Comparison of ENCODE assay signal across 8 cellular contexts in the genomic region with DNA sequence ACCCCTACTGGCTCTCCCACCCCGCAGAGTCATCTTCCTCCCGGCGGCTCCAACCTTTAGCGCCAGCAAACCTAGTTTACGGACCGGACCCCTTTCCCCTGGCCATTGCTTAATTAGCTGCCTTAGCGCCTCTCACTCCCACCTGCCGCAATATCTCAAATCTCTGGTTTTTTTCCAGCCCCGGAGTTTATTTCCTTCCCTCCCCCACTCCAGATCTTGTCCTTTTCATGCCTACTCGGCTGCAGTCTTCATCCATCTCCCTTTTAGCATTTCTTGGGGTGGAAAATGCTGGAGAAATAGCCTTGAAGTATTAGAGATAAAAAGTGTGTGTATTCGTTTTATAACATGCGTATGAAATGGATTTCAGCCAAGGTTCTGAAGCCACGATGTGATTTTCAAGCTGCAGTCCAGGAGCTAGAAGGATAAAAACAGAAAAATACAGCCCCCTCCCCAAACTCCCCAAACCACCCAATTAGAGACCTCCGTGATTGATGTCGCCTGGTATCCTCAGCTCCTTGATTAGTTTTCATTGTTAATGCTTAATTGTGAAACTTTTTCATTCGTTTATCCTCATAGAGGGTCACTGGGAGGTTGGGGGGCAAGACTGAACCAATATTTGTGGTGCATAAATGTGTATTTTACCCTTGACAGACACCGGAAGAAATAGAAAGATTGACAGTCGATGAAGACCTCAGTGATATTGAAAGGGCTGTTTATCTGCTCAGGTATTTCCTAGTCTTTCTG. TPM values are rescaled to one million over a fixed set of nuclear protein-coding genes. Genes with fewer than 3 reads are reported as not detected.
A peak's percentile ranks its signal among the peaks of the same experiment; 100 is the strongest.
DNase-seq lines count a peak whose midpoint lies in the region; ATAC-seq and TF ChIP-seq lines count a peak whose summit lies in the region.

No MANE protein-coding gene starts in this region.

- no peaks in the 10 kb centered on the region for H3K36me3 ChIP-seq in HUES48 (ENCODE audit: control insufficient read depth, insufficient read depth, low read length)
- no peaks in the 10 kb centered on the region for H3K36me3 ChIP-seq in naive thymus-derived CD4-positive, alpha-beta T cell (ENCODE audit: control insufficient read depth in 2 of 3, insufficient read depth in 3 of 3, low read length in 3 of 3)

- intact Hi-C loops in naive thymus-derived CD4-positive, alpha-beta T cell (cut with micrococcal nuclease), result loop anchor here (1.0 to 5.0 kb wide), 4 partner anchors 17 to 843 kb away; a partner anchor contains a TSS

- no peak overlapping the region for H3K9ac ChIP-seq in HUES48 (ENCODE audit: low read depth, low read length)

- H3K27me3 ChIP-seq in HUES48 (ENCODE audit: control insufficient read depth, insufficient read depth, low read length), result peaks cover 33% of the 10 kb centered on the region
- no peaks in the 10 kb centered on the region for H3K27me3 ChIP-seq in naive thymus-derived CD4-positive, alpha-beta T cell (ENCODE audit: control insufficient read depth in 2 of 2, insufficient read depth in 2 of 2, low read length in 2 of 2)

- peak overlapping the region; percentile 79 for H3K4me3 Mint-ChIP-seq in central memory CD8-positive, alpha-beta T cell
- peak overlapping the region; percentile 70 to 94 (median 84) for H3K4me3 Mint-ChIP-seq in naive thymus-derived CD4-positive, alpha-beta T cell

- H3K27me3 Mint-ChIP-seq in central memory CD8-positive, alpha-beta T cell, result peaks cover 20% of the 10 kb centered on the region
- H3K27me3 Mint-ChIP-seq in naive thymus-derived CD4-positive, alpha-beta T cell, result peaks cover 0 to 57% (median 5%) of the 10 kb centered on the region in 5 donors

- H3K27ac ChIP-seq in HUES48 (ENCODE audit: low read depth, low read length), result no peak overlapping the region
- H3K27ac ChIP-seq in naive thymus-derived CD4-positive, alpha-beta T cell (ENCODE audit: low read depth, low read length), result peak overlapping the region; percentile 42

- H3K4me1 Mint-ChIP-seq in central memory CD8-positive, alpha-beta T cell, result peaks cover 17% of the 10 kb centered on the region
- H3K4me1 Mint-ChIP-seq in naive thymus-derived CD4-positive, alpha-beta T cell, result peaks cover 20 to 34% (median 26%) of the 10 kb centered on the region in 7 donors

- CTCF ChIA-PET in naive thymus-derived CD4-positive, alpha-beta T cell (lab: Charles Lee), result interaction anchor here (0.6 to 1.6 kb wide), 5 partner anchors 15 to 142 kb away, joined by 3 to 6 read pairs (median 4); no protein-coding TSS in a partner anchor

- no peak for DNase-seq in AG09309 (ENCODE audit: low read depth)
- no peak for DNase-seq in central memory CD8-positive, alpha-beta T cell (ENCODE audit: low spot score in 2 of 2)
- DNase-seq in naive thymus-derived CD4-positive, alpha-beta T cell, result no peak
- no peak for DNase-seq in activated CD8-positive, alpha-beta memory T cell treated with anti-CD3 and anti-CD28 coated beads for 24 hours
- DNase-seq in stimulated activated CD4-positive, alpha-beta T cell treated with anti-CD3 and anti-CD28 coated beads, Interleukin-2, amount 100 ng/mL, for 24 hours, result no peak

- H3K36me3 Mint-ChIP-seq in central memory CD8-positive, alpha-beta T cell (ENCODE audit: insufficient read depth), result peaks cover 3% of the 10 kb centered on the region
- no peaks in the 10 kb centered on the region for H3K36me3 Mint-ChIP-seq in naive thymus-derived CD4-positive, alpha-beta T cell

- ATAC-seq in central memory CD8-positive, alpha-beta T cell (replicated peaks; ENCODE audit: extremely low read depth, poor library complexity, severe bottlenecking), result no peak
- no peak for ATAC-seq in naive thymus-derived CD4-positive, alpha-beta T cell
- ATAC-seq in HG03571 (IDR thresholded peaks at IDR 0.05; ENCODE audit: unreplicated experiment) (no peak), HG03565 (IDR thresholded peaks at IDR 0.05; ENCODE audit: unreplicated experiment) (no peak)

- POLR2A ChIA-PET in naive thymus-derived CD4-positive, alpha-beta T cell (lab: Charles Lee), result interaction anchor here (0.8 to 3.1 kb wide), 8 partner anchors 13 to 991 kb away, joined by 3 to 16 read pairs (median 4); a partner anchor contains a TSS

- peaks cover 31% of the 10 kb centered on the region for H3K4me1 ChIP-seq in HUES48 (ENCODE audit: control insufficient read depth, insufficient read depth, low read length)
- H3K4me1 ChIP-seq in naive thymus-derived CD4-positive, alpha-beta T cell (ENCODE audit: control insufficient read depth in 2 of 2, insufficient read depth in 2 of 2, low read length in 2 of 2), result peaks cover 0 to 16% of the 10 kb centered on the region in 2 donors

- no peaks in the 10 kb centered on the region for H3K9me3 ChIP-seq in HUES48 (ENCODE audit: control insufficient read depth, insufficient read depth, low read length)
- no peaks in the 10 kb centered on the region for H3K9me3 ChIP-seq in naive thymus-derived CD4-positive, alpha-beta T cell (ENCODE audit: control insufficient read depth in 2 of 3, low read length in 3 of 3)

- no peaks in the 10 kb centered on the region for H3K9me3 Mint-ChIP-seq in central memory CD8-positive, alpha-beta T cell
- no peaks in the 10 kb centered on the region for H3K9me3 Mint-ChIP-seq in naive thymus-derived CD4-positive, alpha-beta T cell

- H3K4me3 ChIP-seq in AG09309 (ENCODE audit: control insufficient read depth, low read depth, low read length), result peak overlapping the region; percentile 65
- peak overlapping the region; percentile 74 for H3K4me3 ChIP-seq in HUES48 (ENCODE audit: low read depth, low read length)
- H3K4me3 ChIP-seq in naive thymus-derived CD4-positive, alpha-beta T cell (ENCODE audit: low read length), result peak overlapping the region; percentile 23

- no peak for TF ChIP-seq CTCF in AG09309 (IDR thresholded peaks at IDR 0.05; ENCODE audit: control insufficient read depth, insufficient read depth, low read depth, low read length, missing control alignments)

- H3K27ac Mint-ChIP-seq in central memory CD8-positive, alpha-beta T cell (ENCODE audit: low read depth), result peak overlapping the region; percentile 87
- H3K27ac Mint-ChIP-seq in naive thymus-derived CD4-positive, alpha-beta T cell, result peak overlapping the region in 8 of 9 donors; percentile 44 to 86 (median 76)

RNA-seq across cellular contexts. Expression of a gene that starts 1.5 kb away (rescaled TPM):
- 1 to 10 TPM in 4 of 5 experiments, under 1 TPM in 1; 0.44 to 2.4 (median 1.7) TPM for total RNA-seq in naive thymus-derived CD4-positive, alpha-beta T cell
- under 1 TPM; 0.06 to 0.19 TPM for polyA plus RNA-seq in naive thymus-derived CD4-positive, alpha-beta T cell

RNA-seq across cellular contexts. Expression of a gene that starts 46.2 kb away (rescaled TPM):
- 10 to 100 TPM; 17.2 to 65.8 (median 26.5) TPM for total RNA-seq in naive thymus-derived CD4-positive, alpha-beta T cell
- polyA plus RNA-seq in naive thymus-derived CD4-positive, alpha-beta T cell, result 10 to 100 TPM; 34.0 to 47.6 TPM

Comparison
In these comparisons a context has a peak if more than half of its experiments do, and no peak if none do; other contexts are left out.
1. H3K4me3 ChIP-seq: peak in every context shown above with its lines; median percentile 74 in HUES48; 65 in AG09309; 23 in naive thymus-derived CD4-positive, alpha-beta T cell.